In genomic region chr7:100538654-100539435, GRCh38 we compare ENCODE assay signal across 8 cellular contexts. TPM values are rescaled to one million over a fixed set of nuclear protein-coding genes. Genes with fewer than 3 reads are reported as not detected.
DNase-seq lines count a peak whose midpoint lies in the region; ATAC-seq and TF ChIP-seq lines count a peak whose summit lies in the region.

AGFG2 (plus strand) TSS chr7:100539203; CDS start chr7:100539347, 144 bp downstream.

- no peaks in the 10 kb centered on the region for H3K27me3 ChIP-seq in OCI-LY3 (ENCODE audit: low read depth, low read length)

- H3K27me3 Mint-ChIP-seq in endothelial cell (ENCODE audit: unreplicated experiment): peaks cover 7% of the 10 kb centered on the region
- no peaks in the 10 kb centered on the region for H3K27me3 Mint-ChIP-seq in mesothelial cell of epicardium (ENCODE audit: low read depth)

- H4K20me1 ChIP-seq in OCI-LY3 (ENCODE audit: insufficient read depth, low read length): no peaks in the 10 kb centered on the region

- H3K4me3 ChIP-seq in OCI-LY3 (ENCODE audit: low read length): peak within 1 kb of the TSS; percentile 79

- H3K9me3 Mint-ChIP-seq in endothelial cell (ENCODE audit: unreplicated experiment) (no peaks in the 10 kb centered on the region), mesothelial cell of epicardium (no peaks in the 10 kb centered on the region)

- H3K36me3 Mint-ChIP-seq in endothelial cell (ENCODE audit: low read depth, unreplicated experiment) (peaks cover 5% of the 10 kb centered on the region), mesothelial cell of epicardium (no peaks in the 10 kb centered on the region)

- TF ChIP-seq CTCF in OCI-LY3 (IDR thresholded peaks at IDR 0.05; ENCODE audit: low read depth, low read length) (no peak), endothelial cell (IDR thresholded peaks at IDR 0.05; ENCODE audit: unreplicated experiment) (no peak), mesothelial cell of epicardium (IDR thresholded peaks at IDR 0.05; ENCODE audit: unreplicated experiment) (no peak)

- peak; percentile 99 for DNase-seq in D341Med (ENCODE audit: low spot score)
- DNase-seq in HuH-7 (ENCODE audit: low spot score): peak; percentile 98
- DNase-seq in activated CD8-positive, alpha-beta memory T cell treated with anti-CD3 and anti-CD28 coated beads, Interleukin-2, amount 50 U/mL, for 48 hours: peak; percentile 99
- peak; percentile 100 for DNase-seq in endothelial cell (ENCODE audit: low spot score)
- DNase-seq in mesothelial cell of epicardium (ENCODE audit: low spot score in 2 of 2, unreplicated experiment in 2 of 2): peak; percentile 100
- peak; percentile 100 for DNase-seq in stimulated activated CD8-positive, alpha-beta memory T cell treated with anti-CD3 and anti-CD28 coated beads, Interleukin-15, amount 100 ng/mL, for 48 hours (ENCODE audit: low read depth in 2 of 2)

- peaks cover 38% of the 10 kb centered on the region for H3K4me1 ChIP-seq in OCI-LY3 (ENCODE audit: low read length)

- H2AFZ ChIP-seq in OCI-LY3 (ENCODE audit: low read depth, low read length): peak within 1 kb of the TSS; percentile 68; the same call in 1 of the 2 replicates

- H3K27ac Mint-ChIP-seq in endothelial cell (ENCODE audit: unreplicated experiment): peak within 1 kb of the TSS; percentile 68
- peak within 1 kb of the TSS; percentile 88 for H3K27ac Mint-ChIP-seq in mesothelial cell of epicardium

- H3K4me3 Mint-ChIP-seq in endothelial cell (ENCODE audit: unreplicated experiment) (peak within 1 kb of the TSS; percentile 94), mesothelial cell of epicardium (peak within 1 kb of the TSS; percentile 97)

- peak within 1 kb of the TSS; percentile 44 for H3K27ac ChIP-seq in OCI-LY3 (ENCODE audit: low read length)

- H3K4me2 ChIP-seq in OCI-LY3 (ENCODE audit: low read length): peak within 1 kb of the TSS; percentile 95

- H3K36me3 ChIP-seq in OCI-LY3 (replicated peaks; ENCODE audit: low read depth, low read length): peaks cover 6% of the 10 kb centered on the region

- H3K79me2 ChIP-seq in OCI-LY3 (ENCODE audit: low read length): peaks cover 33% of the 10 kb centered on the region

- H3K4me1 Mint-ChIP-seq in endothelial cell (ENCODE audit: unreplicated experiment) (peaks cover 23% of the 10 kb centered on the region), mesothelial cell of epicardium (peaks cover 14% of the 10 kb centered on the region)

- peak; percentile 91 for ATAC-seq in GM21515 (IDR thresholded peaks at IDR 0.05; ENCODE audit: unreplicated experiment)

- no peaks in the 10 kb centered on the region for H3K9me3 ChIP-seq in OCI-LY3 (ENCODE audit: insufficient read depth, low read length)

- peak within 1 kb of the TSS; percentile 60 for H3K9ac ChIP-seq in OCI-LY3 (ENCODE audit: low read length)

RNA-seq across cellular contexts. Expression of gene AGFG2, which starts in this region (rescaled TPM):
- total RNA-seq in endothelial cell (ENCODE audit: unreplicated experiment) (48.6 TPM), mesothelial cell of epicardium (7.7 to 9.1 TPM (median 8.3 TPM) in 3 replicates)

Comparison
In these comparisons a context has a peak if more than half of its experiments do, and no peak if none do; other contexts are left out.
1. Peak in every context shown above with its lines: DNase-seq, ATAC-seq, H3K4me3 ChIP-seq and H3K27ac ChIP-seq.